Comparison of ENCODE assay signal across 5 cellular contexts in the genomic region with DNA sequence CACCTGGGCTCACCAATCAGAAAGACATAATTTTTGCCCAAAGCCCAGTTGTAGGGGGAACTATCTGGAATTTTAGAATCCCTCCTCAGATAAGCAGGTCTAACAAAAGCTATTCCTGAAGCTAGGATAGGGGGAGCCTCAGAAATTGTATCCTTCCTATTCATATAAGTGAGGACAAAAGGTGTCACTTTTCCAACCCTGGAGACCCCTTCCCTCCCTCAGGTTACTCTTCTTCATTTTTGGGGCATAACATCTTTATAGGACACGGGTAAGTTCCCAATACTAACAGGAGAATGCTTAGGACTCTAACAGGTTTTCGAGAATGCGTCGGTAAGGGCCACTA. TPM values are rescaled to one million over a fixed set of nuclear protein-coding genes. Genes with fewer than 3 reads are reported as not detected.
"Had no signal": no experiment of that assay in that cellular context is flagged by ENCODE, and none has a peak within 500 bp of the region (broad histone marks: within the 10 kb centered on the region; RNA-seq: fewer than 3 reads in every experiment).

No MANE protein-coding gene starts in this region.

RNA-seq across cellular contexts. Expression of a gene that starts 1.1 kb away (rescaled TPM):
- total RNA-seq: subcutaneous adipose tissue, temporal lobe, thoracic aorta, thyroid gland, transverse colon had no signal
